ENCODE assay signal across 1 cellular context in genomic region chr15:89333011-89333860, GRCh38.
TF ChIP-seq lines count a peak whose summit lies in the region.

No MANE protein-coding gene starts in this region.

TF ChIP-seq in SK-N-SH, 30 proteins besides CTCF, POLR2A, EP300 and RAD21 (continued from another document):
- TF ChIP-seq ZBTB33 (IDR thresholded peaks at IDR 0.05; ENCODE audit: borderline replicate concordance, low read depth) (no peak), RXRA (IDR thresholded peaks at IDR 0.05; ENCODE audit: borderline replicate concordance, low read depth) (no peak), REST (IDR thresholded peaks at IDR 0.05; ENCODE audit: low read depth, low read length) (no peak), JUND (IDR thresholded peaks at IDR 0.05) (no peak), IRF3 (IDR thresholded peaks at IDR 0.05; ENCODE audit: low read depth, low read length) (no peak)
